2 cellular contexts compared by ENCODE assay signal in the genomic region with DNA sequence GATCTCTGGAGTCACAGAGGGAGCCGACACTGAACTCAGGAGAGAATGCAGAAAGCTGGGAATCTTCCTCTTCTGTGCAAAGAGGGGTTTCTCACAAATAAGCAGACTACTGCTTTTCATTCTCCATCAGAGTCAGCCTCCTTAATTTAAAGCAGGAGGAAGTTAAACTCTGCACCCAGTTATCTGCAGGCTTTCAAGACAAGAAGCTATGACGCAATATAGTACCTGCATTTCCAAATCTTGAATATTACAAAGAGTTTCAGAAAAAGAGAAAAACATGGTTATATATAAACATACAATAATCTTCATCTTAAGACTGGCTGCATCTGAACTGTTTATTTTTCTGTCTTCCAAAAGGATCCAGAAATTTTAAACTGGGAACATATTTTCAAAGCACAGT.
TF ChIP-seq lines count a peak whose summit lies in the region.

No MANE protein-coding gene starts in this region.

TF ChIP-seq in GM23338, 12 proteins besides CTCF, POLR2A, EP300 and RAD21:
- no peak for TF ChIP-seq CREB1 (CRISPR knock-in tag; IDR thresholded peaks at IDR 0.05; ENCODE audit: low read depth)
- no peak for TF ChIP-seq REST (IDR thresholded peaks at IDR 0.05; ENCODE audit: unreplicated experiment)
- TF ChIP-seq, protein P1, sequence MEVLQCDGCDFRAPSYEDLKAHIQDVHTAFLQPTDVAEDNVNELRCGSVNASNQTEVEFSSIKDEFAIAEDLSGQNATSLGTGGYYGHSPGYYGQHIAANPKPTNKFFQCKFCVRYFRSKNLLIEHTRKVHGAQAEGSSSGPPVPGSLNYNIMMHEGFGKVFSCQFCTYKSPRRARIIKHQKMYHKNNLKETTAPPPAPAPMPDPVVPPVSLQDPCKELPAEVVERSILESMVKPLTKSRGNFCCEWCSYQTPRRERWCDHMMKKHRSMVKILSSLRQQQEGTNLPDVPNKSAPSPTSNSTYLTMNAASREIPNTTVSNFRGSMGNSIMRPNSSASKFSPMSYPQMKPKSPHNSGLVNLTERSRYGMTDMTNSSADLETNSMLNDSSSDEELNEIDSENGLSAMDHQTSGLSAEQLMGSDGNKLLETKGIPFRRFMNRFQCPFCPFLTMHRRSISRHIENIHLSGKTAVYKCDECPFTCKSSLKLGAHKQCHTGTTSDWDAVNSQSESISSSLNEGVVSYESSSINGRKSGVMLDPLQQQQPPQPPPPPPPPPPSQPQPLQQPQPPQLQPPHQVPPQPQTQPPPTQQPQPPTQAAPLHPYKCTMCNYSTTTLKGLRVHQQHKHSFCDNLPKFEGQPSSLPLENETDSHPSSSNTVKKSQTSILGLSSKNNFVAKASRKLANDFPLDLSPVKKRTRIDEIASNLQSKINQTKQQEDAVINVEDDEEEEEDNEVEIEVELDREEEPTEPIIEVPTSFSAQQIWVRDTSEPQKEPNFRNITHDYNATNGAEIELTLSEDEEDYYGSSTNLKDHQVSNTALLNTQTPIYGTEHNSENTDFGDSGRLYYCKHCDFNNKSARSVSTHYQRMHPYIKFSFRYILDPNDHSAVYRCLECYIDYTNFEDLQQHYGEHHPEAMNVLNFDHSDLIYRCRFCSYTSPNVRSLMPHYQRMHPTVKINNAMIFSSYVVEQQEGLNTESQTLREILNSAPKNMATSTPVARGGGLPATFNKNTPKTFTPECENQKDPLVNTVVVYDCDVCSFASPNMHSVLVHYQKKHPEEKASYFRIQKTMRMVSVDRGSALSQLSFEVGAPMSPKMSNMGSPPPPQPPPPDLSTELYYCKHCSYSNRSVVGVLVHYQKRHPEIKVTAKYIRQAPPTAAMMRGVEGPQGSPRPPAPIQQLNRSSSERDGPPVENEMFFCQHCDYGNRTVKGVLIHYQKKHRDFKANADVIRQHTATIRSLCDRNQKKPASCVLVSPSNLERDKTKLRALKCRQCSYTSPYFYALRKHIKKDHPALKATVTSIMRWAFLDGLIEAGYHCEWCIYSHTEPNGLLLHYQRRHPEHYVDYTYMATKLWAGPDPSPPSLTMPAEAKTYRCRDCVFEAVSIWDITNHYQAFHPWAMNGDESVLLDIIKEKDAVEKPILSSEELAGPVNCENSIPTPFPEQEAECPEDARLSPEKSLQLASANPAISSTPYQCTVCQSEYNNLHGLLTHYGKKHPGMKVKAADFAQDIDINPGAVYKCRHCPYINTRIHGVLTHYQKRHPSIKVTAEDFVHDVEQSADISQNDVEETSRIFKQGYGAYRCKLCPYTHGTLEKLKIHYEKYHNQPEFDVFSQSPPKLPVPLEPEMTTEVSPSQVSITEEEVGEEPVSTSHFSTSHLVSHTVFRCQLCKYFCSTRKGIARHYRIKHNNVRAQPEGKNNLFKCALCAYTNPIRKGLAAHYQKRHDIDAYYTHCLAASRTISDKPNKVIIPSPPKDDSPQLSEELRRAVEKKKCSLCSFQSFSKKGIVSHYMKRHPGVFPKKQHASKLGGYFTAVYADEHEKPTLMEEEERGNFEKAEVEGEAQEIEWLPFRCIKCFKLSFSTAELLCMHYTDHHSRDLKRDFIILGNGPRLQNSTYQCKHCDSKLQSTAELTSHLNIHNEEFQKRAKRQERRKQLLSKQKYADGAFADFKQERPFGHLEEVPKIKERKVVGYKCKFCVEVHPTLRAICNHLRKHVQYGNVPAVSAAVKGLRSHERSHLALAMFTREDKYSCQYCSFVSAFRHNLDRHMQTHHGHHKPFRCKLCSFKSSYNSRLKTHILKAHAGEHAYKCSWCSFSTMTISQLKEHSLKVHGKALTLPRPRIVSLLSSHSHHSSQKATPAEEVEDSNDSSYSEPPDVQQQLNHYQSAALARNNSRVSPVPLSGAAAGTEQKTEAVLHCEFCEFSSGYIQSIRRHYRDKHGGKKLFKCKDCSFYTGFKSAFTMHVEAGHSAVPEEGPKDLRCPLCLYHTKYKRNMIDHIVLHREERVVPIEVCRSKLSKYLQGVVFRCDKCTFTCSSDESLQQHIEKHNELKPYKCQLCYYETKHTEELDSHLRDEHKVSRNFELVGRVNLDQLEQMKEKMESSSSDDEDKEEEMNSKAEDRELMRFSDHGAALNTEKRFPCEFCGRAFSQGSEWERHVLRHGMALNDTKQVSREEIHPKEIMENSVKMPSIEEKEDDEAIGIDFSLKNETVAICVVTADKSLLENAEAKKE (CRISPR knock-in tag; IDR thresholded peaks at IDR 0.05) = no peak
- TF ChIP-seq, protein P2, sequence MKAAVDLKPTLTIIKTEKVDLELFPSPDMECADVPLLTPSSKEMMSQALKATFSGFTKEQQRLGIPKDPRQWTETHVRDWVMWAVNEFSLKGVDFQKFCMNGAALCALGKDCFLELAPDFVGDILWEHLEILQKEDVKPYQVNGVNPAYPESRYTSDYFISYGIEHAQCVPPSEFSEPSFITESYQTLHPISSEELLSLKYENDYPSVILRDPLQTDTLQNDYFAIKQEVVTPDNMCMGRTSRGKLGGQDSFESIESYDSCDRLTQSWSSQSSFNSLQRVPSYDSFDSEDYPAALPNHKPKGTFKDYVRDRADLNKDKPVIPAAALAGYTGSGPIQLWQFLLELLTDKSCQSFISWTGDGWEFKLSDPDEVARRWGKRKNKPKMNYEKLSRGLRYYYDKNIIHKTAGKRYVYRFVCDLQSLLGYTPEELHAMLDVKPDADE (IDR thresholded peaks at IDR 0.05) = no peak
- TF ChIP-seq ZNF114 (CRISPR knock-in tag; IDR thresholded peaks at IDR 0.05) = no peak
- no peak for TF ChIP-seq POLR2AphosphoS5 (IDR thresholded peaks at IDR 0.05; ENCODE audit: low read depth)

TF ChIP-seq in H1, 55 proteins besides CTCF, POLR2A, EP300 and RAD21:
- TF ChIP-seq E2F6 (IDR thresholded peaks at IDR 0.05) (no peak), CEBPB (IDR thresholded peaks at IDR 0.05; ENCODE audit: low read depth, low read length) (peak; percentile 82), NANOG (IDR thresholded peaks at IDR 0.05; ENCODE audit: insufficient read depth, low read depth, low read length, poor library complexity, severe bottlenecking) (no peak)
